8 cellular contexts compared by ENCODE assay signal in genomic region chr2:31233216-31233615, GRCh38. TPM values are rescaled to one million over a fixed set of nuclear protein-coding genes. Genes with fewer than 3 reads are reported as not detected.
DNase-seq lines count a peak whose midpoint lies in the region; ATAC-seq, FAIRE-seq and TF ChIP-seq lines count a peak whose summit lies in the region.

No MANE protein-coding gene starts in this region.

- H3K4me1 ChIP-seq in breast epithelium (peaks cover 0 to 5% of the 10 kb centered on the region in 2 donors), tibial artery (peaks cover 0 to 36% (median 24%) of the 10 kb centered on the region in 4 donors), small intestine (ENCODE audit: control insufficient read depth in 2 of 2, insufficient read depth in 1 of 2, low read depth in 1 of 2, low read length in 1 of 2) (peaks cover 0 to 4% of the 10 kb centered on the region in 2 donors)

- H3K9me3 Mint-ChIP-seq in MCF 10A (ENCODE audit: unreplicated experiment) = no peaks in the 10 kb centered on the region

- no peak for TF ChIP-seq POLR2A in breast epithelium (IDR thresholded peaks at IDR 0.05)

- H3K27me3 ChIP-seq in breast epithelium (no peaks in the 10 kb centered on the region), tibial artery (no peaks in the 10 kb centered on the region), small intestine (ENCODE audit: control insufficient read depth in 2 of 2, insufficient read depth in 2 of 2, low read length in 2 of 2) (no peaks in the 10 kb centered on the region)

- H3K4me3 Mint-ChIP-seq in MCF 10A (ENCODE audit: unreplicated experiment) (peak overlapping the region; percentile 64), T-helper 17 cell (peak overlapping the region; percentile 83)

- CTCF ChIA-PET in MCF 10A (lab: Yijun Ruan, JAX) = interaction anchor here (0.6 to 1.2 kb wide), 6 partner anchors 16 to 653 kb away, joined by 3 to 6 read pairs (median 3); no protein-coding TSS in a partner anchor

- H3K4me1 Mint-ChIP-seq in MCF 10A (ENCODE audit: insufficient read depth, unreplicated experiment) = peaks cover 4% of the 10 kb centered on the region
- peaks cover 19% of the 10 kb centered on the region for H3K4me1 Mint-ChIP-seq in T-helper 17 cell

- FAIRE-seq in frontal cortex (lab: Jason Lieb, UNC) (no peak), small intestine (lab: Jason Lieb, UNC) (no peak)

- BruUV-seq in MCF 10A (replicated peaks; lab: Mats Ljungman, UMichigan) = no TSS peak

- H3K9me3 ChIP-seq in breast epithelium (no peaks in the 10 kb centered on the region), T-helper 17 cell (ENCODE audit: control insufficient read depth, low read length, poor library complexity, severe bottlenecking) (no peaks in the 10 kb centered on the region), tibial artery (no peaks in the 10 kb centered on the region), small intestine (ENCODE audit: control insufficient read depth, low read depth) (no peaks in the 10 kb centered on the region)

- ATAC-seq in T-helper 17 cell (no peak), HG02981 (IDR thresholded peaks at IDR 0.05; ENCODE audit: unreplicated experiment) (no peak)

- no peak overlapping the region for H3K27ac Mint-ChIP-seq in MCF 10A (ENCODE audit: low read depth, unreplicated experiment)
- no peak overlapping the region for H3K27ac Mint-ChIP-seq in T-helper 17 cell

- H3K36me3 ChIP-seq in breast epithelium (no peaks in the 10 kb centered on the region), tibial artery (no peaks in the 10 kb centered on the region), small intestine (ENCODE audit: control insufficient read depth in 2 of 2, insufficient read depth in 2 of 2, low read length in 2 of 2) (no peaks in the 10 kb centered on the region)

- H3K36me3 Mint-ChIP-seq in MCF 10A (ENCODE audit: insufficient read depth, unreplicated experiment) (no peaks in the 10 kb centered on the region), T-helper 17 cell (ENCODE audit: low read depth) (no peaks in the 10 kb centered on the region)

- intact Hi-C loops in MCF 10A (cut with micrococcal nuclease) = loop anchor here (1.0 to 5.0 kb wide), 2 partner anchors 99 to 202 kb away; no protein-coding TSS in a partner anchor
- intact Hi-C loops in breast epithelium (cut with DNase I; ENCODE audit: low total_unique reads) = no loop called here
- intact Hi-C loops in tibial artery (cut with DNase I; ENCODE audit: low total_unique reads) = loop anchor here (5.0 to 10.0 kb wide), 3 partner anchors 99 to 1088 kb away; partner anchors contain the start of genes LBH and YPEL5

- WGBS in small intestine, 3 donors = 92 to 100% (median 95%) methylated on average over 1 of the region's 1 CpG

- no peak for TF ChIP-seq CTCF in MCF 10A (IDR thresholded peaks at IDR 0.05; ENCODE audit: unreplicated experiment)
- TF ChIP-seq CTCF in breast epithelium (IDR thresholded peaks at IDR 0.05) = no peak
- no peak for TF ChIP-seq CTCF in fibroblast of mammary gland (conservative IDR thresholded peaks at IDR 0.05; ENCODE audit: control insufficient read depth, insufficient read depth, low read depth, low read length)
- TF ChIP-seq CTCF in tibial artery (IDR thresholded peaks at IDR 0.05) = no peak

- POLR2A ChIA-PET in MCF 10A (lab: Yijun Ruan, JAX) = interaction anchor here (0.6 to 0.7 kb wide), 2 partner anchors 17 to 1580 kb away, joined by 3 to 4 read pairs; no protein-coding TSS in a partner anchor

- H3K4me3 ChIP-seq in breast epithelium = peak overlapping the region in 1 of 3 donors; percentile 77
- no peak overlapping the region for H3K4me3 ChIP-seq in fibroblast of mammary gland (ENCODE audit: control insufficient read depth, low read depth, low read length)
- H3K4me3 ChIP-seq in tibial artery = peak overlapping the region in 1 of 2 donors; percentile 54
- no peak overlapping the region for H3K4me3 ChIP-seq in small intestine (ENCODE audit: low read depth in 1 of 2, low read length in 2 of 2)

- DNase-seq in MCF 10A (ENCODE audit: unreplicated experiment) = no peak
- no peak for DNase-seq in breast epithelium (ENCODE audit: low spot score in 2 of 2)
- no peak for DNase-seq in T-helper 17 cell
- peak; percentile 20 for DNase-seq in fibroblast of mammary gland (ENCODE audit: low read depth)
- no peak for DNase-seq in tibial artery
- DNase-seq in frontal cortex (ENCODE audit: low spot score in 2 of 2) = no peak
- DNase-seq in small intestine = no peak

- H3K27me3 Mint-ChIP-seq in MCF 10A (ENCODE audit: insufficient read depth, unreplicated experiment) (peaks cover 54% of the 10 kb centered on the region), T-helper 17 cell (peaks cover 15% of the 10 kb centered on the region)

- H3K27ac ChIP-seq in breast epithelium (no peak overlapping the region), tibial artery (peak overlapping the region; percentile 66 to 82), small intestine (ENCODE audit: low read depth in 1 of 2, low read length in 1 of 2) (no peak overlapping the region)

RNA-seq across cellular contexts. Expression of gene EHD3, which starts 0.7 kb away (rescaled TPM):
- total RNA-seq in MCF 10A (2022) = 0.49 and 0.86 TPM in 2 replicates
- total RNA-seq in breast epithelium = 10 to 100 TPM in 1 of 3 donors, 1 to 10 TPM in 2; 2.7 to 10.1 (median 9.2) TPM
- total RNA-seq in T-helper 17 cell = 10 to 100 TPM in 1 of 2 donors, 1 to 10 TPM in 1; 3.9 to 23.5 TPM
- total RNA-seq in frontal cortex = 7.7 TPM
- 1 to 10 TPM in 2 of 3 donors, under 1 TPM in 1; 0.22 to 2.7 (median 1.1) TPM for polyA plus RNA-seq in small intestine

RNA-seq across cellular contexts. Expression of gene CAPN14, which starts 15.9 kb away (rescaled TPM):
- total RNA-seq in MCF 10A (2022) = not detected in 2 replicates
- under 1 TPM; 0.16 to 0.44 (median 0.33) TPM for total RNA-seq in breast epithelium
- under 1 TPM; 0.18 to 0.65 TPM for total RNA-seq in T-helper 17 cell
- total RNA-seq in frontal cortex = 0.82 TPM
- polyA plus RNA-seq in small intestine = under 1 TPM in 1 of 3 donors, not detected in 2; 0.06 TPM

Comparison
In these comparisons a context has a peak if more than half of its experiments do, and no peak if none do; other contexts are left out.
1. H3K27ac ChIP-seq: peak in tibial artery (2 of 2); none in breast epithelium (0 of 2) and small intestine (0 of 2).